ENCODE assay signal across 1 cellular context in the genomic region with DNA sequence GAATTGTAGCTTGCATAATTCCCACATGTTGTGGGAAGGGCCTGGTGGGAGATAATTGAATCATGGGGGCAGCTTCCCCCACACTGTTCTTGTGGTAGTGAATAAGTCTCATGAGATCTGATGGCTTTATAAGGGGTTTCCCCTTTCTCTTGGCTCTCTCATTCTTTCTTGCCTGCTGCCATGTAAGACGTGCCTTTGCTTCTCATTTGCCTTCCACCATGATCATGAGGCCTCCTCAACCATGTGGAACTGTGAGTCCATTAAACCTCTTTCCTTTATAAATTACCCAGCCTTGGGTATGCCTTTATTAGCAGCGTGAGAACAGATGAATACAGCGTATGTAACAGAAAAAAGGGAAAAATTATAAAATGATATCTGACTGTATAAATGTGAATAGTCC.
TF ChIP-seq lines count a peak whose summit lies in the region.

No MANE protein-coding gene starts in this region.

TF ChIP-seq in K562, 482 proteins besides CTCF, POLR2A, EP300 and RAD21:
- TF ChIP-seq, protein P1, sequence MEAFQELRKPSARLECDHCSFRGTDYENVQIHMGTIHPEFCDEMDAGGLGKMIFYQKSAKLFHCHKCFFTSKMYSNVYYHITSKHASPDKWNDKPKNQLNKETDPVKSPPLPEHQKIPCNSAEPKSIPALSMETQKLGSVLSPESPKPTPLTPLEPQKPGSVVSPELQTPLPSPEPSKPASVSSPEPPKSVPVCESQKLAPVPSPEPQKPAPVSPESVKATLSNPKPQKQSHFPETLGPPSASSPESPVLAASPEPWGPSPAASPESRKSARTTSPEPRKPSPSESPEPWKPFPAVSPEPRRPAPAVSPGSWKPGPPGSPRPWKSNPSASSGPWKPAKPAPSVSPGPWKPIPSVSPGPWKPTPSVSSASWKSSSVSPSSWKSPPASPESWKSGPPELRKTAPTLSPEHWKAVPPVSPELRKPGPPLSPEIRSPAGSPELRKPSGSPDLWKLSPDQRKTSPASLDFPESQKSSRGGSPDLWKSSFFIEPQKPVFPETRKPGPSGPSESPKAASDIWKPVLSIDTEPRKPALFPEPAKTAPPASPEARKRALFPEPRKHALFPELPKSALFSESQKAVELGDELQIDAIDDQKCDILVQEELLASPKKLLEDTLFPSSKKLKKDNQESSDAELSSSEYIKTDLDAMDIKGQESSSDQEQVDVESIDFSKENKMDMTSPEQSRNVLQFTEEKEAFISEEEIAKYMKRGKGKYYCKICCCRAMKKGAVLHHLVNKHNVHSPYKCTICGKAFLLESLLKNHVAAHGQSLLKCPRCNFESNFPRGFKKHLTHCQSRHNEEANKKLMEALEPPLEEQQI (IDR thresholded peaks at IDR 0.05): no peak
- TF ChIP-seq CTBP1 (IDR thresholded peaks at IDR 0.05; ENCODE audit: borderline replicate concordance) (no peak), ZNF431 (CRISPR knock-in tag; IDR thresholded peaks at IDR 0.05) (peak; percentile 92), FOXJ3 (CRISPR knock-in tag; IDR thresholded peaks at IDR 0.05) (no peak), PTRF (tag; IDR thresholded peaks at IDR 0.05) (no peak)
- TF ChIP-seq, protein P2, sequence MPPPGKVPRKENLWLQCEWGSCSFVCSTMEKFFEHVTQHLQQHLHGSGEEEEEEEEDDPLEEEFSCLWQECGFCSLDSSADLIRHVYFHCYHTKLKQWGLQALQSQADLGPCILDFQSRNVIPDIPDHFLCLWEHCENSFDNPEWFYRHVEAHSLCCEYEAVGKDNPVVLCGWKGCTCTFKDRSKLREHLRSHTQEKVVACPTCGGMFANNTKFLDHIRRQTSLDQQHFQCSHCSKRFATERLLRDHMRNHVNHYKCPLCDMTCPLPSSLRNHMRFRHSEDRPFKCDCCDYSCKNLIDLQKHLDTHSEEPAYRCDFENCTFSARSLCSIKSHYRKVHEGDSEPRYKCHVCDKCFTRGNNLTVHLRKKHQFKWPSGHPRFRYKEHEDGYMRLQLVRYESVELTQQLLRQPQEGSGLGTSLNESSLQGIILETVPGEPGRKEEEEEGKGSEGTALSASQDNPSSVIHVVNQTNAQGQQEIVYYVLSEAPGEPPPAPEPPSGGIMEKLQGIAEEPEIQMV (tag; conservative IDR thresholded peaks at IDR 0.05; ENCODE audit: low read depth): no peak
- TF ChIP-seq, protein P3, sequence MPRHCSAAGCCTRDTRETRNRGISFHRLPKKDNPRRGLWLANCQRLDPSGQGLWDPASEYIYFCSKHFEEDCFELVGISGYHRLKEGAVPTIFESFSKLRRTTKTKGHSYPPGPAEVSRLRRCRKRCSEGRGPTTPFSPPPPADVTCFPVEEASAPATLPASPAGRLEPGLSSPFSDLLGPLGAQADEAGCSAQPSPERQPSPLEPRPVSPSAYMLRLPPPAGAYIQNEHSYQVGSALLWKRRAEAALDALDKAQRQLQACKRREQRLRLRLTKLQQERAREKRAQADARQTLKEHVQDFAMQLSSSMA (CRISPR knock-in tag; IDR thresholded peaks at IDR 0.05): no peak
- TF ChIP-seq, protein P4, sequence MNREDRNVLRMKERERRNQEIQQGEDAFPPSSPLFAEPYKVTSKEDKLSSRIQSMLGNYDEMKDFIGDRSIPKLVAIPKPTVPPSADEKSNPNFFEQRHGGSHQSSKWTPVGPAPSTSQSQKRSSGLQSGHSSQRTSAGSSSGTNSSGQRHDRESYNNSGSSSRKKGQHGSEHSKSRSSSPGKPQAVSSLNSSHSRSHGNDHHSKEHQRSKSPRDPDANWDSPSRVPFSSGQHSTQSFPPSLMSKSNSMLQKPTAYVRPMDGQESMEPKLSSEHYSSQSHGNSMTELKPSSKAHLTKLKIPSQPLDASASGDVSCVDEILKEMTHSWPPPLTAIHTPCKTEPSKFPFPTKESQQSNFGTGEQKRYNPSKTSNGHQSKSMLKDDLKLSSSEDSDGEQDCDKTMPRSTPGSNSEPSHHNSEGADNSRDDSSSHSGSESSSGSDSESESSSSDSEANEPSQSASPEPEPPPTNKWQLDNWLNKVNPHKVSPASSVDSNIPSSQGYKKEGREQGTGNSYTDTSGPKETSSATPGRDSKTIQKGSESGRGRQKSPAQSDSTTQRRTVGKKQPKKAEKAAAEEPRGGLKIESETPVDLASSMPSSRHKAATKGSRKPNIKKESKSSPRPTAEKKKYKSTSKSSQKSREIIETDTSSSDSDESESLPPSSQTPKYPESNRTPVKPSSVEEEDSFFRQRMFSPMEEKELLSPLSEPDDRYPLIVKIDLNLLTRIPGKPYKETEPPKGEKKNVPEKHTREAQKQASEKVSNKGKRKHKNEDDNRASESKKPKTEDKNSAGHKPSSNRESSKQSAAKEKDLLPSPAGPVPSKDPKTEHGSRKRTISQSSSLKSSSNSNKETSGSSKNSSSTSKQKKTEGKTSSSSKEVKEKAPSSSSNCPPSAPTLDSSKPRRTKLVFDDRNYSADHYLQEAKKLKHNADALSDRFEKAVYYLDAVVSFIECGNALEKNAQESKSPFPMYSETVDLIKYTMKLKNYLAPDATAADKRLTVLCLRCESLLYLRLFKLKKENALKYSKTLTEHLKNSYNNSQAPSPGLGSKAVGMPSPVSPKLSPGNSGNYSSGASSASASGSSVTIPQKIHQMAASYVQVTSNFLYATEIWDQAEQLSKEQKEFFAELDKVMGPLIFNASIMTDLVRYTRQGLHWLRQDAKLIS (CRISPR knock-in tag; IDR thresholded peaks at IDR 0.05): no peak
